ENCODE assay signal across 1 cellular context in the genomic region with DNA sequence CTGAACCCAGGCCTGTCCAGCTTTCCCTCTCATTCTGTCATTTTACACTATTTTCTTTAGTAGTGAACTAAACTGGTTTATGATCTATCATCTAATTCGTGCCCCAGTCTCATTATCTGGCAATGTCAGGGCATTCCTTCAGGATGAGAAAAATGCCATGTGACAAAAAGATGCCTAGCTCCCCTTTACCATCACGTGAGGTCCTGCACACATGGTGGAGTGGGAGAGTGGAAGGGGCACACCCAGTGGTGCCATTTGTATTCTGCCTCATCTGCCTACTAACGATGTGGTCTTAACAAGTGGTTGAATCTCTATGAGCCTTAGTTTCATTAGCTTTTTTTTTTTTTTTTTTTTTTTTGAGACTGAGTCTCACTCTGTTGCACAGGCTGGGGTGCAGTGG.
TF ChIP-seq lines count a peak whose summit lies in the region.

No MANE protein-coding gene starts in this region.

TF ChIP-seq in HEK293, 187 proteins besides CTCF, POLR2A, EP300 and RAD21 (continued from another document):
- TF ChIP-seq, protein P1, sequence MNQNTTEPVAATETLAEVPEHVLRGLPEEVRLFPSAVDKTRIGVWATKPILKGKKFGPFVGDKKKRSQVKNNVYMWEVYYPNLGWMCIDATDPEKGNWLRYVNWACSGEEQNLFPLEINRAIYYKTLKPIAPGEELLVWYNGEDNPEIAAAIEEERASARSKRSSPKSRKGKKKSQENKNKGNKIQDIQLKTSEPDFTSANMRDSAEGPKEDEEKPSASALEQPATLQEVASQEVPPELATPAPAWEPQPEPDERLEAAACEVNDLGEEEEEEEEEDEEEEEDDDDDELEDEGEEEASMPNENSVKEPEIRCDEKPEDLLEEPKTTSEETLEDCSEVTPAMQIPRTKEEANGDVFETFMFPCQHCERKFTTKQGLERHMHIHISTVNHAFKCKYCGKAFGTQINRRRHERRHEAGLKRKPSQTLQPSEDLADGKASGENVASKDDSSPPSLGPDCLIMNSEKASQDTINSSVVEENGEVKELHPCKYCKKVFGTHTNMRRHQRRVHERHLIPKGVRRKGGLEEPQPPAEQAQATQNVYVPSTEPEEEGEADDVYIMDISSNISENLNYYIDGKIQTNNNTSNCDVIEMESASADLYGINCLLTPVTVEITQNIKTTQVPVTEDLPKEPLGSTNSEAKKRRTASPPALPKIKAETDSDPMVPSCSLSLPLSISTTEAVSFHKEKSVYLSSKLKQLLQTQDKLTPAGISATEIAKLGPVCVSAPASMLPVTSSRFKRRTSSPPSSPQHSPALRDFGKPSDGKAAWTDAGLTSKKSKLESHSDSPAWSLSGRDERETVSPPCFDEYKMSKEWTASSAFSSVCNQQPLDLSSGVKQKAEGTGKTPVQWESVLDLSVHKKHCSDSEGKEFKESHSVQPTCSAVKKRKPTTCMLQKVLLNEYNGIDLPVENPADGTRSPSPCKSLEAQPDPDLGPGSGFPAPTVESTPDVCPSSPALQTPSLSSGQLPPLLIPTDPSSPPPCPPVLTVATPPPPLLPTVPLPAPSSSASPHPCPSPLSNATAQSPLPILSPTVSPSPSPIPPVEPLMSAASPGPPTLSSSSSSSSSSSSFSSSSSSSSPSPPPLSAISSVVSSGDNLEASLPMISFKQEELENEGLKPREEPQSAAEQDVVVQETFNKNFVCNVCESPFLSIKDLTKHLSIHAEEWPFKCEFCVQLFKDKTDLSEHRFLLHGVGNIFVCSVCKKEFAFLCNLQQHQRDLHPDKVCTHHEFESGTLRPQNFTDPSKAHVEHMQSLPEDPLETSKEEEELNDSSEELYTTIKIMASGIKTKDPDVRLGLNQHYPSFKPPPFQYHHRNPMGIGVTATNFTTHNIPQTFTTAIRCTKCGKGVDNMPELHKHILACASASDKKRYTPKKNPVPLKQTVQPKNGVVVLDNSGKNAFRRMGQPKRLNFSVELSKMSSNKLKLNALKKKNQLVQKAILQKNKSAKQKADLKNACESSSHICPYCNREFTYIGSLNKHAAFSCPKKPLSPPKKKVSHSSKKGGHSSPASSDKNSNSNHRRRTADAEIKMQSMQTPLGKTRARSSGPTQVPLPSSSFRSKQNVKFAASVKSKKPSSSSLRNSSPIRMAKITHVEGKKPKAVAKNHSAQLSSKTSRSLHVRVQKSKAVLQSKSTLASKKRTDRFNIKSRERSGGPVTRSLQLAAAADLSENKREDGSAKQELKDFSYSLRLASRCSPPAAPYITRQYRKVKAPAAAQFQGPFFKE (tag by site-specific recombination; IDR thresholded peaks at IDR 0.05; ENCODE audit: borderline replicate concordance): no peak
- TF ChIP-seq, protein P2, sequence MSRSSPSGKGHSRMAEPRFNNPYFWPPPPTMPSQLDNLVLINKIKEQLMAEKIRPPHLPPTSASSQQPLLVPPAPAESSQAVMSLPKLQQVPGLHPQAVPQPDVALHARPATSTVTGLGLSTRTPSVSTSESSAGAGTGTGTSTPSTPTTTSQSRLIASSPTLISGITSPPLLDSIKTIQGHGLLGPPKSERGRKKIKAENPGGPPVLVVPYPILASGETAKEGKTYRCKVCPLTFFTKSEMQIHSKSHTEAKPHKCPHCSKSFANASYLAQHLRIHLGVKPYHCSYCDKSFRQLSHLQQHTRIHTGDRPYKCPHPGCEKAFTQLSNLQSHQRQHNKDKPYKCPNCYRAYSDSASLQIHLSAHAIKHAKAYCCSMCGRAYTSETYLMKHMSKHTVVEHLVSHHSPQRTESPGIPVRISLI (tag by site-specific recombination; IDR thresholded peaks at IDR 0.05): peak; percentile 59; the same call in 1 of the 2 replicates
